In the genomic region with DNA sequence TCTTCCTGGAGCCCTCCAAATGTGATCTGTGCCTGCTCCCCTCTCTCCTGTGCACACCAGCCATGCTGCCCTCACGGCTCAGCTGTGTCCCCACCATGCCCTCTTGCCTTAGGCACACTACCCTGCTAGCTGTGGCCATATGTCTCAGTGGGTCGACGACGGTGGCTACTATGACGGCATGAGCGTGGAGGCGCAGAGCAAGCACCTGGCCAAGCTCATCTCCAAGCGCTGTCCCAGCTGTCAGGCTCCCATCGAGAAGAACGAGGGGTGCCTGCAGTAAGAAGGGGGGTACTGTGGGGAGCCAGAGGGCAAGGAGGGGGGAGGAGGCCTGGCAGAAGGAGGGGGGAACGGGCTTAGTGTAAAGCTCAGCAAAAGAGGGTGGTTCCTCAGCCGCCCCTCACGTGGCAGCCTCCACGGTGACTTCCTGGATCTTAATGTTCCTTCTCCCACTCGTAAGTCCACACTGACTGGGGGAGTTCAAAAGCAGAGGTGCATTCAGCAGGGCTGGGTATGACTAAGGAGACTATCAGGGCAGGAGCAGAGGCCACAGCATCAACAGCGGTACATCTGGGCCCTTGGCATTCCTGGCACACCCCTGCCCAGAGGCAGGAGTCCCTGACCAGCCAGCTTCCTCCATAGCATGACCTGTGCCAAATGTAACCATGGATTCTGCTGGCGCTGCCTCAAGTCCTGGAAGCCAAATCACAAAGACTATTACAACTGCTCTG, we compare ENCODE assay signal across 13 cellular contexts. TPM values are rescaled to one million over a fixed set of nuclear protein-coding genes. Genes with fewer than 3 reads are reported as not detected.
A peak's percentile ranks its signal among the peaks of the same experiment; 100 is the strongest.
DNase-seq lines count a peak whose midpoint lies in the region; ATAC-seq and TF ChIP-seq lines count a peak whose summit lies in the region.
"Had no signal": no experiment of that assay in that cellular context is flagged by ENCODE, and none has a peak within 500 bp of the region (broad histone marks: within the 10 kb centered on the region; RNA-seq: fewer than 3 reads in every experiment).

No MANE protein-coding gene starts in this region.

- H3K27me3 ChIP-seq in right cardiac atrium (ENCODE audit: control insufficient read depth, insufficient read depth) (no peaks in the 10 kb centered on the region), stomach (no peaks in the 10 kb centered on the region)
- H3K27me3 ChIP-seq: neutrophil had no signal

- H3K27ac Mint-ChIP-seq in activated B cell treated with CpG ODN at 0.5 μM for 24 hours = peak overlapping the region; percentile 53

- H3K27ac ChIP-seq in right cardiac atrium (ENCODE audit: low read length) (no peak overlapping the region), stomach (no peak overlapping the region)
- H3K27ac ChIP-seq: neutrophil had no signal

- 85% methylated on average over 17 of the region's 17 CpGs for WGBS in right cardiac atrium
- WGBS in stomach, 5 donors = 68 to 83% (median 70%) methylated on average over 16 to 17 of the region's 17 CpGs

- ATAC-seq in Right ventricle myocardium inferior (peak; percentile 23), right cardiac atrium (no peak), activated B cell treated with CpG ODN at 0.5 μM for 24 hours (ENCODE audit: low read depth) (no peak)

- no peaks in the 10 kb centered on the region for H3K27me3 Mint-ChIP-seq in activated B cell treated with CpG ODN at 0.5 μM for 24 hours

- peaks cover 43% of the 10 kb centered on the region for H3K4me1 Mint-ChIP-seq in activated B cell treated with CpG ODN at 0.5 μM for 24 hours

- no peaks in the 10 kb centered on the region for H3K9me3 Mint-ChIP-seq in activated B cell treated with CpG ODN at 0.5 μM for 24 hours

- TF ChIP-seq EP300 in stomach (IDR thresholded peaks at IDR 0.05) = no peak

- CTCF ChIA-PET in activated B cell treated with CpG ODN at 0.5 μM for 24 hours (lab: Charles Lee) = interaction anchor here (0.9 kb wide), 1 partner anchor 9 kb away, joined by 3 read pairs; no protein-coding TSS in a partner anchor

- no peak overlapping the region for H3K4me3 Mint-ChIP-seq in activated B cell treated with CpG ODN at 0.5 μM for 24 hours

- H3K9me3 ChIP-seq in right cardiac atrium (ENCODE audit: control insufficient read depth, low read length) (no peaks in the 10 kb centered on the region), stomach (no peaks in the 10 kb centered on the region)
- H3K9me3 ChIP-seq: neutrophil had no signal

- DNase-seq in Right ventricle myocardium inferior (ENCODE audit: missing footprints) (peak; percentile 34), right cardiac atrium (no peak), activated B cell treated with CpG ODN at 0.5 μM for 24 hours (no peak), foreskin fibroblast (peak; percentile 10 to 36), stomach (peak; percentile 50), glomerular visceral epithelial cell (ENCODE audit: extremely low spot score) (no peak), DMS53 (lab: John Stamatoyannopoulos, UW) (no peak)
- no peak for DNase-seq in activated CD4-positive, CD25-positive, alpha-beta regulatory T cell (lab: John Stamatoyannopoulos, UW)
- DNase-seq: activated CD8-positive, alpha-beta memory T cell treated with anti-CD3 and anti-CD28 coated beads for 24 hours; NCI-H69; stimulated activated CD4-positive, alpha-beta T cell treated with anti-CD3 and anti-CD28 coated beads, Interleukin-2, amount 100 ng/mL, for 24 hours had no signal

- peaks cover 64% of the 10 kb centered on the region for H3K36me3 Mint-ChIP-seq in activated B cell treated with CpG ODN at 0.5 μM for 24 hours (ENCODE audit: low read depth)

- no peak for TF ChIP-seq POLR2A in stomach (IDR thresholded peaks at IDR 0.05)

- peaks cover 17 to 97% (median 82%) of the 10 kb centered on the region in 4 donors for H3K36me3 ChIP-seq in stomach

- H3K4me1 ChIP-seq in right cardiac atrium (ENCODE audit: control insufficient read depth, insufficient read depth, low read length) = no peaks in the 10 kb centered on the region
- peaks cover 0 to 19% (median 0%) of the 10 kb centered on the region in 4 donors for H3K4me1 ChIP-seq in stomach

- TF ChIP-seq CTCF in activated B cell treated with CpG ODN at 0.5 μM for 24 hours (IDR thresholded peaks at IDR 0.05) (no peak), foreskin fibroblast (IDR thresholded peaks at IDR 0.05; ENCODE audit: low read depth, low read length) (no peak), stomach (IDR thresholded peaks at IDR 0.05) (no peak)

- POLR2A ChIA-PET in activated B cell treated with CpG ODN at 0.5 μM for 24 hours (lab: Charles Lee) = interaction anchor here (0.6 to 1.2 kb wide), 4 partner anchors 9 to 173 kb away, joined by 3 to 5 read pairs (median 4); partner anchors contain the start of genes DNPH1, KLC4 and MRPL2

- intact Hi-C loops in Right ventricle myocardium inferior (cut with DNase I) = no loop called here
- intact Hi-C loops in right cardiac atrium (cut with DNase I) = no loop called here
- intact Hi-C loops in activated B cell treated with CpG ODN at 0.5 μM for 24 hours (cut with micrococcal nuclease) = loop anchor here (10.0 kb wide), 1 partner anchor 166 kb away; the partner anchor contains the start of genes CUL7, KLC4 and MRPL2
- intact Hi-C loops in stomach (cut with DNase I; ENCODE audit: low total_unique reads) = no loop called here

- H3K4me3 ChIP-seq in right cardiac atrium (ENCODE audit: low read length) (no peak overlapping the region), foreskin fibroblast (ENCODE audit: low read depth in 1 of 2, low read length in 2 of 2) (no peak overlapping the region), stomach (no peak overlapping the region)

RNA-seq across cellular contexts. Expression of gene DNPH1, which starts 8.1 kb away (rescaled TPM):
- total RNA-seq in Right ventricle myocardium inferior (29.9 TPM), right cardiac atrium (10 to 100 TPM; 25.7 to 43.2 (median 33.8) TPM), activated B cell treated with CpG ODN at 0.5 μM for 24 hours (56.7 and 57.5 TPM in 2 replicates), stomach (100 to 1,000 TPM in 1 of 5 donors, 10 to 100 TPM in 3, not detected in 1; 42.9 to 136 (median 66.5) TPM)
- polyA plus RNA-seq in right cardiac atrium (60.4 TPM), stomach (100 to 1,000 TPM; 109 to 158 (median 113) TPM)

RNA-seq across cellular contexts. Expression of gene TTBK1, which starts 22.1 kb away (rescaled TPM):
- 0.19 TPM for total RNA-seq in Right ventricle myocardium inferior
- under 1 TPM; 0.33 to 0.69 (median 0.58) TPM for total RNA-seq in right cardiac atrium
- 0.29 TPM for polyA plus RNA-seq in right cardiac atrium
- 0.02 and 0.13 TPM in 2 replicates for total RNA-seq in activated B cell treated with CpG ODN at 0.5 μM for 24 hours
- under 1 TPM in 2 of 5 donors, not detected in 3; 0.14 to 0.37 TPM for total RNA-seq in stomach
- polyA plus RNA-seq in stomach = under 1 TPM; 0.05 to 0.15 (median 0.12) TPM
- polyA plus RNA-seq: fibroblast of lung had no signal

RNA-seq across cellular contexts. Expression of gene CUL9, which starts 39.2 kb away (rescaled TPM):
- total RNA-seq in Right ventricle myocardium inferior = 14.0 TPM
- total RNA-seq in right cardiac atrium = 10 to 100 TPM; 14.6 to 18.7 (median 16.3) TPM
- 15.7 TPM for polyA plus RNA-seq in right cardiac atrium
- total RNA-seq in activated B cell treated with CpG ODN at 0.5 μM for 24 hours = 69.2 and 70.8 TPM in 2 replicates
- total RNA-seq in stomach = 100 to 1,000 TPM in 1 of 5 donors, 10 to 100 TPM in 4; 22.8 to 120 (median 53.9) TPM
- polyA plus RNA-seq in stomach = 10 to 100 TPM; 35.7 to 49.7 (median 40.3) TPM

RNA-seq across cellular contexts. Expression of gene SRF, which starts 50.1 kb away (rescaled TPM):
- 77.6 TPM for total RNA-seq in Right ventricle myocardium inferior
- total RNA-seq in right cardiac atrium = 100 to 1,000 TPM in 1 of 4 donors, 10 to 100 TPM in 3; 64.7 to 114 (median 72.7) TPM
- 55.3 TPM for polyA plus RNA-seq in right cardiac atrium
- total RNA-seq in activated B cell treated with CpG ODN at 0.5 μM for 24 hours = 35.9 and 37.8 TPM in 2 replicates
- total RNA-seq in stomach = 10 to 100 TPM; 10.5 to 40.6 (median 25.5) TPM
- 10 to 100 TPM; 21.7 to 25.6 (median 22.5) TPM for polyA plus RNA-seq in stomach

Comparison
In these comparisons a context has a peak if more than half of its experiments do, and no peak if none do; other contexts are left out.
1. DNase-seq: peak in Right ventricle myocardium inferior (single experiment), foreskin fibroblast (2 of 2) and stomach (single experiment); none in right cardiac atrium (0 of 3), activated B cell treated with CpG ODN at 0.5 μM for 24 hours (single experiment), glomerular visceral epithelial cell (single experiment), DMS53 (single experiment) and activated CD4-positive, CD25-positive, alpha-beta regulatory T cell (0 of 4).